8 cellular contexts compared by ENCODE assay signal in genomic region chr17:28878981-28879380, GRCh38. TPM values are rescaled to one million over a fixed set of nuclear protein-coding genes. Genes with fewer than 3 reads are reported as not detected.
DNase-seq lines count a peak whose midpoint lies in the region; ATAC-seq and TF ChIP-seq lines count a peak whose summit lies in the region.

No MANE protein-coding gene starts in this region.

- no peaks in the 10 kb centered on the region for H3K27me3 Mint-ChIP-seq in activated naive CD8-positive, alpha-beta T cell treated with anti-CD3 and anti-CD28 coated beads for 36 hours

- peak; percentile 47 to 69 (median 55) for ATAC-seq in right lobe of liver

- peaks cover 1% of the 10 kb centered on the region for H3K9me3 Mint-ChIP-seq in activated naive CD8-positive, alpha-beta T cell treated with anti-CD3 and anti-CD28 coated beads for 36 hours

- peaks cover 34% of the 10 kb centered on the region for H3K4me1 Mint-ChIP-seq in activated naive CD8-positive, alpha-beta T cell treated with anti-CD3 and anti-CD28 coated beads for 36 hours

- TF ChIP-seq CTCF in right lobe of liver (IDR thresholded peaks at IDR 0.05), result peak in 3 of 4 donors; percentile 12 to 31 (median 16)

- no peaks in the 10 kb centered on the region for H3K9me3 ChIP-seq in MG63
- no peaks in the 10 kb centered on the region for H3K9me3 ChIP-seq in right lobe of liver

- no peak overlapping the region for H3K27ac Mint-ChIP-seq in activated naive CD8-positive, alpha-beta T cell treated with anti-CD3 and anti-CD28 coated beads for 36 hours

- peak; percentile 57 for DNase-seq in GM03348 (ENCODE audit: low spot score)
- peak; percentile 20 for DNase-seq in MG63
- DNase-seq in activated naive CD8-positive, alpha-beta T cell treated with anti-CD3 and anti-CD28 coated beads for 36 hours, result peak; percentile 26
- DNase-seq in right lobe of liver, result no peak
- DNase-seq in stimulated activated CD4-positive, alpha-beta T cell treated with anti-CD3 and anti-CD28 coated beads, Interleukin-2, amount 100 ng/mL, for 48 hours, result no peak
- no peak for DNase-seq in NCI-H1436 treated with DMSO at 0.1 percent for 48 hours (lab: John Stamatoyannopoulos, UW)
- no peak for DNase-seq in activated CD8-positive, alpha-beta memory T cell treated with anti-CD3 and anti-CD28 coated beads, Interleukin-2, amount 50 U/mL, for 4 hours
- DNase-seq in mesenteric fat pad (ENCODE audit: low spot score), result no peak

- no peak overlapping the region for H3K4me3 Mint-ChIP-seq in activated naive CD8-positive, alpha-beta T cell treated with anti-CD3 and anti-CD28 coated beads for 36 hours

- H3K27me3 ChIP-seq in MG63 (no peaks in the 10 kb centered on the region), right lobe of liver (no peaks in the 10 kb centered on the region)

- H3K36me3 Mint-ChIP-seq in activated naive CD8-positive, alpha-beta T cell treated with anti-CD3 and anti-CD28 coated beads for 36 hours, result peaks cover 10% of the 10 kb centered on the region

- intact Hi-C loops in right lobe of liver (cut with DNase I), result no loop called here

- no peak overlapping the region for H3K27ac ChIP-seq in right lobe of liver

- no peak for TF ChIP-seq POLR2A in right lobe of liver (IDR thresholded peaks at IDR 0.05)

- H3K36me3 ChIP-seq in MG63 (peaks cover 30% of the 10 kb centered on the region), right lobe of liver (peaks cover 12 to 46% (median 24%) of the 10 kb centered on the region in 4 donors)

- no peaks in the 10 kb centered on the region for H3K4me1 ChIP-seq in right lobe of liver

- 80% methylated on average over 1 of the region's 4 CpGs for WGBS in right lobe of liver (ENCODE audit: insufficient coverage, low coverage, low lambda C conversion rate, missing lambda C conversion rate)

- no peak overlapping the region for H3K4me3 ChIP-seq in MG63
- H3K4me3 ChIP-seq in right lobe of liver, result no peak overlapping the region

RNA-seq across cellular contexts. Expression of gene FLOT2, which starts 18.6 kb away (rescaled TPM):
- 72.9 and 85.2 TPM in 2 replicates for total RNA-seq in MG63 (2014; rRNA removed; shearing (Covaris generic); ENCODE audit: low replicate concordance)
- 10 to 100 TPM; 56.2 to 65.2 TPM for total RNA-seq in activated naive CD8-positive, alpha-beta T cell treated with anti-CD3 and anti-CD28 coated beads for 36 hours
- 100 to 1,000 TPM in 1 of 6 experiments, 10 to 100 TPM in 5; 64.9 to 131 (median 82.8) TPM for total RNA-seq in right lobe of liver
- 126 TPM for total RNA-seq in mesenteric fat pad

RNA-seq across cellular contexts. Expression of gene DHRS13, which starts 23.9 kb away (rescaled TPM):
- total RNA-seq in MG63 (2014; rRNA removed; shearing (Covaris generic); ENCODE audit: low replicate concordance), result 10.3 and 12.0 TPM in 2 replicates
- total RNA-seq in activated naive CD8-positive, alpha-beta T cell treated with anti-CD3 and anti-CD28 coated beads for 36 hours, result 10 to 100 TPM; 31.8 to 34.1 TPM
- total RNA-seq in right lobe of liver (10 to 100 TPM in 3 of 6 experiments, 1 to 10 TPM in 3; 3.4 to 27.4 (median 8.8) TPM), mesenteric fat pad (5.5 TPM)

RNA-seq across cellular contexts. Expression of gene ERAL1, which starts 24.2 kb away (rescaled TPM):
- total RNA-seq in MG63 (2014; rRNA removed; shearing (Covaris generic); ENCODE audit: low replicate concordance), result 34.5 and 60.8 TPM in 2 replicates
- 10 to 100 TPM; 77.6 to 80.4 TPM for total RNA-seq in activated naive CD8-positive, alpha-beta T cell treated with anti-CD3 and anti-CD28 coated beads for 36 hours
- total RNA-seq in right lobe of liver, result 10 to 100 TPM; 21.6 to 47.1 (median 23.4) TPM
- 26.3 TPM for total RNA-seq in mesenteric fat pad

RNA-seq across cellular contexts. Expression of gene FAM222B, which starts 36.4 kb away (rescaled TPM):
- total RNA-seq in MG63 (2014; rRNA removed; shearing (Covaris generic); ENCODE audit: low replicate concordance), result 0.05 and 0.46 TPM in 2 replicates
- 10 to 100 TPM; 13.9 to 14.2 TPM for total RNA-seq in activated naive CD8-positive, alpha-beta T cell treated with anti-CD3 and anti-CD28 coated beads for 36 hours
- 10 to 100 TPM in 1 of 6 experiments, 1 to 10 TPM in 5; 5.8 to 12.0 (median 8.8) TPM for total RNA-seq in right lobe of liver
- 32.0 TPM for total RNA-seq in mesenteric fat pad

Comparison
In these comparisons a context has a peak if more than half of its experiments do, and no peak if none do; other contexts are left out.
1. DNase-seq: peak in GM03348 (single experiment), MG63 (single experiment) and activated naive CD8-positive, alpha-beta T cell treated with anti-CD3 and anti-CD28 coated beads for 36 hours (single experiment); none in right lobe of liver (0 of 3), stimulated activated CD4-positive, alpha-beta T cell treated with anti-CD3 and anti-CD28 coated beads, Interleukin-2, amount 100 ng/mL, for 48 hours (0 of 2), NCI-H1436 treated with DMSO at 0.1 percent for 48 hours (single experiment), activated CD8-positive, alpha-beta memory T cell treated with anti-CD3 and anti-CD28 coated beads, Interleukin-2, amount 50 U/mL, for 4 hours (single experiment) and mesenteric fat pad (single experiment).